ENCODE assay signal across 8 cellular contexts in genomic region chr7:139776486-139777303, GRCh38. TPM values are rescaled to one million over a fixed set of nuclear protein-coding genes. Genes with fewer than 3 reads are reported as not detected.
A peak's percentile ranks its signal among the peaks of the same experiment; 100 is the strongest.
DNase-seq lines count a peak whose midpoint lies in the region; ATAC-seq and TF ChIP-seq lines count a peak whose summit lies in the region.

No MANE protein-coding gene starts in this region.

- BruUV-seq in A673 (replicated peaks; lab: Mats Ljungman, UMichigan), result no TSS peak

- peak overlapping the region; percentile 79 for H3K4me2 ChIP-seq in neural progenitor cell

- H3K79me2 ChIP-seq in neural progenitor cell (ENCODE audit: low read depth), result peaks cover 53% of the 10 kb centered on the region

- peak overlapping the region; percentile 92 for H3K4me3 ChIP-seq in A673 (ENCODE audit: low read depth, low read length, poor library complexity, severe bottlenecking)
- H3K4me3 ChIP-seq in neural progenitor cell, result peak overlapping the region; percentile 96

- H3K27ac Mint-ChIP-seq in neural progenitor cell, result peak overlapping the region; percentile 88

- H3K36me3 ChIP-seq in A673 (ENCODE audit: insufficient read depth, low read length, poor library complexity, severe bottlenecking), result peaks cover 5% of the 10 kb centered on the region
- no peaks in the 10 kb centered on the region for H3K36me3 ChIP-seq in neural progenitor cell

- ATAC-seq in foreskin keratinocyte, result no peak
- ATAC-seq in HG03045 (IDR thresholded peaks at IDR 0.05; ENCODE audit: unreplicated experiment), result no peak
- no peak for ATAC-seq in GM21367 (IDR thresholded peaks at IDR 0.05; ENCODE audit: unreplicated experiment)

- CTCF ChIA-PET in A673 (lab: Charles Lee), result no interaction called here

- intact Hi-C loops in A673 (cut with micrococcal nuclease; ENCODE audit: unreplicated experiment), result loop anchor here (5.0 to 10.0 kb wide), 3 partner anchors 129 to 548 kb away; no protein-coding TSS in a partner anchor

- H3K36me3 Mint-ChIP-seq in neural progenitor cell, result peaks cover 17% of the 10 kb centered on the region

- TF ChIP-seq CTCF in A673 (conservative IDR thresholded peaks at IDR 0.05; ENCODE audit: low read depth, low read length) (no peak), GM10266 (IDR thresholded peaks at IDR 0.05; ENCODE audit: control insufficient read depth, insufficient read depth, low read depth, missing control alignments) (no peak), foreskin keratinocyte (conservative IDR thresholded peaks at IDR 0.05) (no peak), neural progenitor cell (IDR thresholded peaks at IDR 0.05) (no peak)

- H3K27me3 Mint-ChIP-seq in neural progenitor cell (ENCODE audit: insufficient read depth, low read depth), result peaks cover 10% of the 10 kb centered on the region

- H3K9me3 ChIP-seq in A673 (ENCODE audit: low read depth, low read length, poor library complexity, severe bottlenecking), result no peaks in the 10 kb centered on the region
- no peaks in the 10 kb centered on the region for H3K9me3 ChIP-seq in neural progenitor cell (ENCODE audit: low read depth)

- H3K27me3 ChIP-seq in A673 (replicated peaks; ENCODE audit: insufficient read depth, low read depth, low read length, poor library complexity) (peaks cover 10% of the 10 kb centered on the region), foreskin keratinocyte (no peaks in the 10 kb centered on the region), neural progenitor cell (peaks cover 43% of the 10 kb centered on the region)

- peaks cover 15% of the 10 kb centered on the region for H3F3A ChIP-seq in neural progenitor cell (ENCODE audit: low read depth)

- no peaks in the 10 kb centered on the region for H3K9me3 Mint-ChIP-seq in neural progenitor cell

- peaks cover 50% of the 10 kb centered on the region for H4K20me1 ChIP-seq in neural progenitor cell (ENCODE audit: low read depth)

- POLR2A ChIA-PET in A673 (lab: Charles Lee; ENCODE audit: low non-redundant PET), result no interaction called here

- H2AFZ ChIP-seq in neural progenitor cell (replicated peaks), result peak overlapping the region; percentile 57

- H3K4me1 ChIP-seq in A673 (ENCODE audit: insufficient read depth, low read length, poor library complexity, severe bottlenecking) (peaks cover 22% of the 10 kb centered on the region), foreskin keratinocyte (peaks cover 22% of the 10 kb centered on the region), neural progenitor cell (peaks cover 12% of the 10 kb centered on the region)

- H3K4me1 Mint-ChIP-seq in neural progenitor cell, result peaks cover 32% of the 10 kb centered on the region

- peak overlapping the region; percentile 52 for H3K9ac ChIP-seq in neural progenitor cell

- H3K4me3 Mint-ChIP-seq in neural progenitor cell, result peak overlapping the region; percentile 99

- H3K27ac ChIP-seq in A673 (ENCODE audit: low read depth, low read length, poor library complexity, severe bottlenecking), result peak overlapping the region; percentile 65
- peak overlapping the region; percentile 76 for H3K27ac ChIP-seq in foreskin keratinocyte
- H3K27ac ChIP-seq in neural progenitor cell, result no peak overlapping the region

- DNase-seq in A673 (ENCODE audit: low spot score) (peak; percentile 56), GM10266 (ENCODE audit: extremely low spot score) (peak; percentile 57), NCI-H345 treated with DMSO at 0.1 percent for 48 hours (lab: John Stamatoyannopoulos, UW; ENCODE audit: unreplicated experiment) (peak; percentile 44), foreskin keratinocyte (peak in 1 of 2 donors; percentile 48), neural progenitor cell (ENCODE audit: low spot score) (peak; percentile 42)
- DNase-seq in activated effector memory CD4-positive, alpha-beta T cell treated with anti-CD3 and anti-CD28 coated beads, Interleukin-2, amount 50 U/mL, for 16 hours, result peak; percentile 71

RNA-seq across cellular contexts. Expression of gene HIPK2, which starts 1.1 kb away (rescaled TPM):
- total RNA-seq in A673 (2021), result 30.7 and 32.4 TPM in 2 replicates
- 17.7 and 20.1 TPM in 2 replicates for total RNA-seq in foreskin keratinocyte
- polyA plus RNA-seq in foreskin keratinocyte, result 2.1 and 2.6 TPM in 2 replicates
- total RNA-seq in neural progenitor cell (ENCODE audit: low replicate concordance), result 12.8 and 14.2 TPM in 2 replicates

RNA-seq across cellular contexts. Expression of gene TBXAS1, which starts 52.4 kb away (rescaled TPM):
- total RNA-seq in A673 (2021), result 1.5 and 2.5 TPM in 2 replicates
- 2.1 TPM in 2 replicates for total RNA-seq in foreskin keratinocyte
- 1.3 and 2.8 TPM in 2 replicates for polyA plus RNA-seq in foreskin keratinocyte
- 1.5 TPM in 1 of 2 replicates, not detected in the other for total RNA-seq in neural progenitor cell (ENCODE audit: low replicate concordance)
